In the genomic region with DNA sequence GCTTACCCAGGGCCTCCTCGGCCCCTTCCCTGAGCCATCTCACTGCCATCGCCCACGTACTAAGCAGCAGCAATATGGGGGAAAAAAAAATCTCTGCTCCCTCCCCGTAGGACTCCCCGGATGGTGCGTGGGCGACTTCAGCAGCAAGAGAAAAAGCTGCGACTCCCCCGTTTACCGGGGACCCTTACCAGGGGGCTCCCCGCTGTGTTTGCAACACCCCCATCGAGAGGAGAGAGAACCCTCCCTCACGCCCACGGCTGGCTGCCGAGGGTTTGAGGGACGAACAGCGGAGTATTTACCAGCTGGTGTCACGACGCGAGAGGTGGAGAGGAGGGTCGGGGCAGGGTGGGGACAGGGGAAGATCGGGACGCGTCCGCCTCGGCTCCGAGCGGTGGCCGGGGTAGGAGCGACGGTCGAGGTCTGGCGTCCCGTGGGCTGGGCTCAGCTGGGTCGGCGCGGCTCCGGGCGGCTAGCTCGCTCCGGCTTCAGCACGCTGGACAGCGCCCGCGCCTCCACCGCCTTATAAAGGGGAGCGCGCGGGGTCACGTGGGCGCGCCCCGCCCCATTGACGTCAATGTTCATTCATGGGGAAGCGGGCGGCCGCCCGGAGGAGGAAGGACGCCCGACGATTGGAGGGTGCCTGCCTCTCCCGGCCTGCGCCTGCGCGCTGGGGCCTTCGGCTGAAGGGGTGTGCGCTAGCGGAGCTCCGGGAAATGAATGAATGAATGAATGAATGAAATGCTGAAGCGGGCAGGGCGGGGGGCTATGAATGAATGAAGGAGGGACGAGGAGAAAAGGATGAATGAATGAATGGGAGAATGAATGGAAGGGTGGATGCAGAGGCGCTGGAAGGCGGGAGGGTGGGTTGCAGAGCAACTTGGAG, we compare ENCODE assay signal across 8 cellular contexts. TPM values are rescaled to one million over a fixed set of nuclear protein-coding genes. Genes with fewer than 3 reads are reported as not detected.
A peak's percentile ranks its signal among the peaks of the same experiment; 100 is the strongest.
DNase-seq lines count a peak whose midpoint lies in the region; ATAC-seq and TF ChIP-seq lines count a peak whose summit lies in the region.

TSS of gene VGF (minus strand) at position 495 of the 883 bp plus-strand sequence. CDS start 726 bp downstream, outside the sequence.

- H3K27me3 ChIP-seq in AG04450 (ENCODE audit: control insufficient read depth, insufficient read depth, low read length): peaks cover 8% of the 10 kb centered on the region

- CTCF ChIA-PET in AG04450 (lab: Charles Lee): interaction anchor here (0.8 to 2.5 kb wide), 6 partner anchors 9 to 117 kb away, joined by 3 to 11 read pairs (median 3); no protein-coding TSS in a partner anchor

- DNase-seq in AG04450 (ENCODE audit: low read depth, low spot score) (peak; percentile 84), NCI-H524 treated with DMSO at 0.1 percent for 48 hours (lab: John Stamatoyannopoulos, UW) (peak; percentile 44), choroid plexus epithelial cell (ENCODE audit: low read depth) (peak; percentile 93), left kidney (ENCODE audit: low read depth, low spot score) (peak; percentile 95)
- DNase-seq in activated CD4-positive, alpha-beta T cell treated with anti-CD3 and anti-CD28 coated beads for 4 hours: peak; percentile 87 to 90
- DNase-seq in stimulated activated CD4-positive, alpha-beta T cell treated with anti-CD3 and anti-CD28 coated beads, Interleukin-2, amount 100 ng/mL, for 48 hours: peak; percentile 89 to 94

- ATAC-seq in GM19043 (IDR thresholded peaks at IDR 0.05; ENCODE audit: low read depth, unreplicated experiment) (peak; percentile 80), HG03460 (IDR thresholded peaks at IDR 0.05; ENCODE audit: unreplicated experiment) (peak; percentile 51)

- POLR2A ChIA-PET in AG04450 (lab: Yijun Ruan, JAX): interaction anchor here (0.6 to 1.4 kb wide), 6 partner anchors 12 to 737 kb away, joined by 3 to 5 read pairs (median 4); partner anchors contain the start of genes SERPINE1, UFSP1 and ZCWPW1

- peak within 1 kb of the TSS; percentile 2 for H3K27ac ChIP-seq in AG04450 (ENCODE audit: low read depth, low read length)

- TF ChIP-seq CTCF in AG04450 (IDR thresholded peaks at IDR 0.05; ENCODE audit: low read depth, low read length) (no peak), choroid plexus epithelial cell (conservative IDR thresholded peaks at IDR 0.05; ENCODE audit: low read depth, low read length) (no peak)

- no peaks in the 10 kb centered on the region; the same call in 1 of the 2 replicates for H3K9me3 ChIP-seq in AG04450 (ENCODE audit: control insufficient read depth, insufficient read depth, low read length)

- H3K4me3 ChIP-seq in AG04450 (ENCODE audit: low read depth, low read length) (peak within 1 kb of the TSS; percentile 48), choroid plexus epithelial cell (ENCODE audit: low read depth, low read length) (no peak within 1 kb of the TSS)

RNA-seq across cellular contexts. Expression of gene VGF, which starts in this region (rescaled TPM):
- 0.16 and 0.38 TPM in 2 replicates for polyA plus RNA-seq in AG04450 (2011; rRNA removed)
- 0.13 and 0.28 TPM in 2 replicates for polyA minus RNA-seq in AG04450 (2011; rRNA and poly(A)+ RNA removed)

Comparison
In these comparisons a context has a peak if more than half of its experiments do, and no peak if none do; other contexts are left out.
1. Peak in DNase-seq, H3K4me3 ChIP-seq and H3K27ac ChIP-seq in AG04450; RNA of the gene not detected or under 1 TPM.
2. DNase-seq: peak in every context shown above with its lines; median percentile 95 in left kidney; 93 in choroid plexus epithelial cell; 92 in stimulated activated CD4-positive, alpha-beta T cell treated with anti-CD3 and anti-CD28 coated beads, Interleukin-2, amount 100 ng/mL, for 48 hours; 88 in activated CD4-positive, alpha-beta T cell treated with anti-CD3 and anti-CD28 coated beads for 4 hours; 84 in AG04450; 44 in NCI-H524 treated with DMSO at 0.1 percent for 48 hours.